Comparison of ENCODE assay signal across 1 cellular context in the genomic region with DNA sequence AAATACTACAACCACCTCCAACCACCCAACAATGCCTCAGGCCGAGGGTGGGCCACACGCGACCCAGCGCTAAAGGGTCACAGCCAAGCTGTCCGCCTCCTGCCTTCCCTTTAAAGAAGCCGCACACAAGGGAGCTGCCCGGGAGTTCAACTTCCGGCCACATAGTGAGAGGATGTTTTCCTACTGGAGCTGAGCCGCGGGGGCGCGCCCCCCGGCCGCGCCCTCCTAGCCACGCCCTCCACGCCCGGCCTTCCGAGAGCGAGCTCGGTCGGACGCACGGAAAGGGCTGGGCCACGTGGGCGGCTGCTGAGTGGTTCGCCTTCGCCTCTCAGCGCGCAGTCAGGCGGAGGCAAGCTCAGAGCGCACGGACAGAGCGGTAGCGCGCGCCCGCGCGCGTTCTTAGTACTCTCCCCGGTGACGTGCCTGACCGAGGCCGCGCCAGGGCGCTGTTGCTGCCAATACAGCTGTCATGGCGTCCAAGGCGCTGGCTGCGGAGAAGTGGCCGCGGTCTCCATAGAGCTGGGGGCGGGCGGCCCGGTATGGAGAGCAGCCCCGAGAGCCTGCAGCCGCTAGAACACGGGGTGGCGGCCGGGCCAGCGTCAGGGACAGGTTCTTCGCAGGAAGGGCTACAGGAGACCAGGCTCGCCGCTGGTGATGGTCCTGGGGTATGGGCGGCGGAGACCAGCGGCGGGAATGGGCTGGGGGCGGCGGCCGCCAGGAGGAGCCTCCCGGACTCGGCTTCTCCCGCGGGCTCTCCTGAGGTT.
TF ChIP-seq lines count a peak whose summit lies in the region.

Gene MINDY2, plus strand, starts transcription at position 446 of the 764 bp plus-strand sequence. Its CDS starts 94 bp downstream, at position 540.

TF ChIP-seq in GM12878, 131 proteins besides CTCF, POLR2A, EP300 and RAD21 (continued from another document and continues in another):
- peak; percentile 73; the same call in 1 of the 2 replicates for TF ChIP-seq RFX5 (IDR thresholded peaks at IDR 0.05; ENCODE audit: low read depth, low read length)
- TF ChIP-seq TCF3 (IDR thresholded peaks at IDR 0.05; ENCODE audit: borderline replicate concordance, insufficient read depth, low read depth, low read length), result 0 out of 2 replicates have a peak, but pooled peaks have one; percentile 49
- TF ChIP-seq TAF1 (IDR thresholded peaks at IDR 0.05; ENCODE audit: borderline replicate concordance, low read depth, low read length), result peak; percentile 83
- peak; percentile 38 for TF ChIP-seq SMC3 (IDR thresholded peaks at IDR 0.05; ENCODE audit: borderline replicate concordance, low read length)
- TF ChIP-seq MXI1 (IDR thresholded peaks at IDR 0.05; ENCODE audit: low read depth, low read length), result peak; percentile 82; the same call in 1 of the 2 replicates
- TF ChIP-seq, protein P1, sequence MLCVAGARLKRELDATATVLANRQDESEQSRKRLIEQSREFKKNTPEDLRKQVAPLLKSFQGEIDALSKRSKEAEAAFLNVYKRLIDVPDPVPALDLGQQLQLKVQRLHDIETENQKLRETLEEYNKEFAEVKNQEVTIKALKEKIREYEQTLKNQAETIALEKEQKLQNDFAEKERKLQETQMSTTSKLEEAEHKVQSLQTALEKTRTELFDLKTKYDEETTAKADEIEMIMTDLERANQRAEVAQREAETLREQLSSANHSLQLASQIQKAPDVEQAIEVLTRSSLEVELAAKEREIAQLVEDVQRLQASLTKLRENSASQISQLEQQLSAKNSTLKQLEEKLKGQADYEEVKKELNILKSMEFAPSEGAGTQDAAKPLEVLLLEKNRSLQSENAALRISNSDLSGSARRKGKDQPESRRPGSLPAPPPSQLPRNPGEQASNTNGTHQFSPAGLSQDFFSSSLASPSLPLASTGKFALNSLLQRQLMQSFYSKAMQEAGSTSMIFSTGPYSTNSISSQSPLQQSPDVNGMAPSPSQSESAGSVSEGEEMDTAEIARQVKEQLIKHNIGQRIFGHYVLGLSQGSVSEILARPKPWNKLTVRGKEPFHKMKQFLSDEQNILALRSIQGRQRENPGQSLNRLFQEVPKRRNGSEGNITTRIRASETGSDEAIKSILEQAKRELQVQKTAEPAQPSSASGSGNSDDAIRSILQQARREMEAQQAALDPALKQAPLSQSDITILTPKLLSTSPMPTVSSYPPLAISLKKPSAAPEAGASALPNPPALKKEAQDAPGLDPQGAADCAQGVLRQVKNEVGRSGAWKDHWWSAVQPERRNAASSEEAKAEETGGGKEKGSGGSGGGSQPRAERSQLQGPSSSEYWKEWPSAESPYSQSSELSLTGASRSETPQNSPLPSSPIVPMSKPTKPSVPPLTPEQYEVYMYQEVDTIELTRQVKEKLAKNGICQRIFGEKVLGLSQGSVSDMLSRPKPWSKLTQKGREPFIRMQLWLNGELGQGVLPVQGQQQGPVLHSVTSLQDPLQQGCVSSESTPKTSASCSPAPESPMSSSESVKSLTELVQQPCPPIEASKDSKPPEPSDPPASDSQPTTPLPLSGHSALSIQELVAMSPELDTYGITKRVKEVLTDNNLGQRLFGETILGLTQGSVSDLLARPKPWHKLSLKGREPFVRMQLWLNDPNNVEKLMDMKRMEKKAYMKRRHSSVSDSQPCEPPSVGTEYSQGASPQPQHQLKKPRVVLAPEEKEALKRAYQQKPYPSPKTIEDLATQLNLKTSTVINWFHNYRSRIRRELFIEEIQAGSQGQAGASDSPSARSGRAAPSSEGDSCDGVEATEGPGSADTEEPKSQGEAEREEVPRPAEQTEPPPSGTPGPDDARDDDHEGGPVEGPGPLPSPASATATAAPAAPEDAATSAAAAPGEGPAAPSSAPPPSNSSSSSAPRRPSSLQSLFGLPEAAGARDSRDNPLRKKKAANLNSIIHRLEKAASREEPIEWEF (IDR thresholded peaks at IDR 0.05; ENCODE audit: insufficient replicate concordance, low read depth, low read length), result no peak
- TF ChIP-seq, protein P2, sequence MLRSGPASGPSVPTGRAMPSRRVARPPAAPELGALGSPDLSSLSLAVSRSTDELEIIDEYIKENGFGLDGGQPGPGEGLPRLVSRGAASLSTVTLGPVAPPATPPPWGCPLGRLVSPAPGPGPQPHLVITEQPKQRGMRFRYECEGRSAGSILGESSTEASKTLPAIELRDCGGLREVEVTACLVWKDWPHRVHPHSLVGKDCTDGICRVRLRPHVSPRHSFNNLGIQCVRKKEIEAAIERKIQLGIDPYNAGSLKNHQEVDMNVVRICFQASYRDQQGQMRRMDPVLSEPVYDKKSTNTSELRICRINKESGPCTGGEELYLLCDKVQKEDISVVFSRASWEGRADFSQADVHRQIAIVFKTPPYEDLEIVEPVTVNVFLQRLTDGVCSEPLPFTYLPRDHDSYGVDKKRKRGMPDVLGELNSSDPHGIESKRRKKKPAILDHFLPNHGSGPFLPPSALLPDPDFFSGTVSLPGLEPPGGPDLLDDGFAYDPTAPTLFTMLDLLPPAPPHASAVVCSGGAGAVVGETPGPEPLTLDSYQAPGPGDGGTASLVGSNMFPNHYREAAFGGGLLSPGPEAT (IDR thresholded peaks at IDR 0.05; ENCODE audit: low read depth), result peak; percentile 85
- TF ChIP-seq CREM (IDR thresholded peaks at IDR 0.05; ENCODE audit: low read depth), result peak; percentile 71
- peak; percentile 86 for TF ChIP-seq USF2 (IDR thresholded peaks at IDR 0.05; ENCODE audit: borderline replicate concordance, low read depth, low read length)
- TF ChIP-seq, protein P3, sequence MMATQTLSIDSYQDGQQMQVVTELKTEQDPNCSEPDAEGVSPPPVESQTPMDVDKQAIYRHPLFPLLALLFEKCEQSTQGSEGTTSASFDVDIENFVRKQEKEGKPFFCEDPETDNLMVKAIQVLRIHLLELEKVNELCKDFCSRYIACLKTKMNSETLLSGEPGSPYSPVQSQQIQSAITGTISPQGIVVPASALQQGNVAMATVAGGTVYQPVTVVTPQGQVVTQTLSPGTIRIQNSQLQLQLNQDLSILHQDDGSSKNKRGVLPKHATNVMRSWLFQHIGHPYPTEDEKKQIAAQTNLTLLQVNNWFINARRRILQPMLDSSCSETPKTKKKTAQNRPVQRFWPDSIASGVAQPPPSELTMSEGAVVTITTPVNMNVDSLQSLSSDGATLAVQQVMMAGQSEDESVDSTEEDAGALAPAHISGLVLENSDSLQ (IDR thresholded peaks at IDR 0.05), result peak; percentile 63
- TF ChIP-seq, protein P4, sequence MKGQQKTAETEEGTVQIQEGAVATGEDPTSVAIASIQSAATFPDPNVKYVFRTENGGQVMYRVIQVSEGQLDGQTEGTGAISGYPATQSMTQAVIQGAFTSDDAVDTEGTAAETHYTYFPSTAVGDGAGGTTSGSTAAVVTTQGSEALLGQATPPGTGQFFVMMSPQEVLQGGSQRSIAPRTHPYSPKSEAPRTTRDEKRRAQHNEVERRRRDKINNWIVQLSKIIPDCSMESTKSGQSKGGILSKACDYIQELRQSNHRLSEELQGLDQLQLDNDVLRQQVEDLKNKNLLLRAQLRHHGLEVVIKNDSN (IDR thresholded peaks at IDR 0.05; ENCODE audit: borderline replicate concordance, extremely low read length, insufficient read depth, low read depth, low read length), result peak; percentile 91
- TF ChIP-seq SREBF2 (IDR thresholded peaks at IDR 0.05; ENCODE audit: low read length), result no peak
- TF ChIP-seq ZNF207 (IDR thresholded peaks at IDR 0.05; ENCODE audit: borderline replicate concordance), result peak; percentile 9; the same call in 1 of the 2 replicates
- TF ChIP-seq EED (IDR thresholded peaks at IDR 0.05; ENCODE audit: low read depth), result peak; percentile 73
- peak; percentile 39; the same call in 1 of the 2 replicates for TF ChIP-seq FOXK2 (IDR thresholded peaks at IDR 0.05)
- peak; percentile 53; the same call in 1 of the 2 replicates for TF ChIP-seq SMAD5 (IDR thresholded peaks at IDR 0.05; ENCODE audit: low read depth)
- TF ChIP-seq, protein P5, sequence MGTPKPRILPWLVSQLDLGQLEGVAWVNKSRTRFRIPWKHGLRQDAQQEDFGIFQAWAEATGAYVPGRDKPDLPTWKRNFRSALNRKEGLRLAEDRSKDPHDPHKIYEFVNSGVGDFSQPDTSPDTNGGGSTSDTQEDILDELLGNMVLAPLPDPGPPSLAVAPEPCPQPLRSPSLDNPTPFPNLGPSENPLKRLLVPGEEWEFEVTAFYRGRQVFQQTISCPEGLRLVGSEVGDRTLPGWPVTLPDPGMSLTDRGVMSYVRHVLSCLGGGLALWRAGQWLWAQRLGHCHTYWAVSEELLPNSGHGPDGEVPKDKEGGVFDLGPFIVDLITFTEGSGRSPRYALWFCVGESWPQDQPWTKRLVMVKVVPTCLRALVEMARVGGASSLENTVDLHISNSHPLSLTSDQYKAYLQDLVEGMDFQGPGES (IDR thresholded peaks at IDR 0.05), result no peak
- TF ChIP-seq, protein P6, sequence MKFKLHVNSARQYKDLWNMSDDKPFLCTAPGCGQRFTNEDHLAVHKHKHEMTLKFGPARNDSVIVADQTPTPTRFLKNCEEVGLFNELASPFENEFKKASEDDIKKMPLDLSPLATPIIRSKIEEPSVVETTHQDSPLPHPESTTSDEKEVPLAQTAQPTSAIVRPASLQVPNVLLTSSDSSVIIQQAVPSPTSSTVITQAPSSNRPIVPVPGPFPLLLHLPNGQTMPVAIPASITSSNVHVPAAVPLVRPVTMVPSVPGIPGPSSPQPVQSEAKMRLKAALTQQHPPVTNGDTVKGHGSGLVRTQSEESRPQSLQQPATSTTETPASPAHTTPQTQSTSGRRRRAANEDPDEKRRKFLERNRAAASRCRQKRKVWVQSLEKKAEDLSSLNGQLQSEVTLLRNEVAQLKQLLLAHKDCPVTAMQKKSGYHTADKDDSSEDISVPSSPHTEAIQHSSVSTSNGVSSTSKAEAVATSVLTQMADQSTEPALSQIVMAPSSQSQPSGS (IDR thresholded peaks at IDR 0.05; ENCODE audit: low read length), result no peak
- peak; percentile 89 for TF ChIP-seq SIN3A (IDR thresholded peaks at IDR 0.05; ENCODE audit: low read depth, low read length)
- TF ChIP-seq HCFC1 (IDR thresholded peaks at IDR 0.05; ENCODE audit: low read length), result peak; percentile 40; the same call in 1 of the 2 replicates
- peak; percentile 29 for TF ChIP-seq GATAD2B (conservative IDR thresholded peaks at IDR 0.05; ENCODE audit: low read depth)
- TF ChIP-seq TBL1XR1 (IDR thresholded peaks at IDR 0.05; ENCODE audit: low read depth, low read length), result peak; percentile 7; the same call in 1 of the 2 replicates
- TF ChIP-seq CBX5 (IDR thresholded peaks at IDR 0.05; ENCODE audit: low read depth), result 0 out of 2 replicates have a peak, but pooled peaks have one; percentile 61
- TF ChIP-seq ZNF622 (IDR thresholded peaks at IDR 0.05), result no peak
- peak; percentile 33; the same call in 1 of the 2 replicates for TF ChIP-seq RUNX3 (IDR thresholded peaks at IDR 0.05; ENCODE audit: low read length)
- TF ChIP-seq, protein P7, sequence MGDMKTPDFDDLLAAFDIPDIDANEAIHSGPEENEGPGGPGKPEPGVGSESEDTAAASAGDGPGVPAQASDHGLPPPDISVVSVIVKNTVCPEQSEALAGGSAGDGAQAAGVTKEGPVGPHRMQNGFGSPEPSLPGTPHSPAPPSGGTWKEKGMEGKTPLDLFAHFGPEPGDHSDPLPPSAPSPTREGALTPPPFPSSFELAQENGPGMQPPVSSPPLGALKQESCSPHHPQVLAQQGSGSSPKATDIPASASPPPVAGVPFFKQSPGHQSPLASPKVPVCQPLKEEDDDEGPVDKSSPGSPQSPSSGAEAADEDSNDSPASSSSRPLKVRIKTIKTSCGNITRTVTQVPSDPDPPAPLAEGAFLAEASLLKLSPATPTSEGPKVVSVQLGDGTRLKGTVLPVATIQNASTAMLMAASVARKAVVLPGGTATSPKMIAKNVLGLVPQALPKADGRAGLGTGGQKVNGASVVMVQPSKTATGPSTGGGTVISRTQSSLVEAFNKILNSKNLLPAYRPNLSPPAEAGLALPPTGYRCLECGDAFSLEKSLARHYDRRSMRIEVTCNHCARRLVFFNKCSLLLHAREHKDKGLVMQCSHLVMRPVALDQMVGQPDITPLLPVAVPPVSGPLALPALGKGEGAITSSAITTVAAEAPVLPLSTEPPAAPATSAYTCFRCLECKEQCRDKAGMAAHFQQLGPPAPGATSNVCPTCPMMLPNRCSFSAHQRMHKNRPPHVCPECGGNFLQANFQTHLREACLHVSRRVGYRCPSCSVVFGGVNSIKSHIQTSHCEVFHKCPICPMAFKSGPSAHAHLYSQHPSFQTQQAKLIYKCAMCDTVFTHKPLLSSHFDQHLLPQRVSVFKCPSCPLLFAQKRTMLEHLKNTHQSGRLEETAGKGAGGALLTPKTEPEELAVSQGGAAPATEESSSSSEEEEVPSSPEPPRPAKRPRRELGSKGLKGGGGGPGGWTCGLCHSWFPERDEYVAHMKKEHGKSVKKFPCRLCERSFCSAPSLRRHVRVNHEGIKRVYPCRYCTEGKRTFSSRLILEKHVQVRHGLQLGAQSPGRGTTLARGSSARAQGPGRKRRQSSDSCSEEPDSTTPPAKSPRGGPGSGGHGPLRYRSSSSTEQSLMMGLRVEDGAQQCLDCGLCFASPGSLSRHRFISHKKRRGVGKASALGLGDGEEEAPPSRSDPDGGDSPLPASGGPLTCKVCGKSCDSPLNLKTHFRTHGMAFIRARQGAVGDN (IDR thresholded peaks at IDR 0.05), result peak; percentile 62
- TF ChIP-seq ZBTB11 (CRISPR knock-in tag; IDR thresholded peaks at IDR 0.05), result no peak
